ENCODE assay signal across 22 cellular contexts in genomic region chr6:32084780-32085179, GRCh38. TPM values are rescaled to one million over a fixed set of nuclear protein-coding genes. Genes with fewer than 3 reads are reported as not detected.
"Had no signal": no experiment of that assay in that cellular context is flagged by ENCODE, and none has a peak within 500 bp of the region (broad histone marks: within the 10 kb centered on the region; RNA-seq: fewer than 3 reads in every experiment).

No MANE protein-coding gene starts in this region.

- H3K36me3 ChIP-seq: colonic mucosa, neutrophil had no signal

- H3K79me2 ChIP-seq: hepatocyte had no signal

- H3K27me3 ChIP-seq: colonic mucosa, hepatocyte, tibial artery, upper lobe of right lung had no signal

- ATAC-seq: lower lobe of right lung; sciatic nerve; stimulated activated memory B cell treated with anti-CD40 and anti-IgM and Interleukin-4, amounts not matched to agents 10 μg/mL and 1 μg/mL and 100 μg/mL, for 72 hours; upper lobe of right lung had no signal

- H3K4me3 ChIP-seq: colonic mucosa, esophagus squamous epithelium, hepatocyte, left ventricle myocardium inferior, lower lobe of right lung, spleen, tibial artery, upper lobe of right lung had no signal

- H3K9me3 ChIP-seq: colonic mucosa, esophagus squamous epithelium, left ventricle myocardium inferior, lower lobe of right lung, neutrophil, spleen, tibial artery, upper lobe of right lung had no signal

- H3K4me2 ChIP-seq: hepatocyte had no signal

- DNase-seq: colonic mucosa; dermis blood vessel endothelial cell; esophagus squamous epithelium; foreskin fibroblast; left ventricle myocardium inferior; lower lobe of right lung; naive B cell; nephron progenitor cell; stimulated activated CD4-positive, alpha-beta T cell treated with anti-CD3 and anti-CD28 coated beads, Interleukin-15, amount 100 ng/mL, for 24 hours; stimulated activated CD4-positive, alpha-beta T cell treated with anti-CD3 and anti-CD28 coated beads, Interleukin-1b, Interleukin-23, amount 100 ng/mL, for 48 hours; stimulated activated CD4-positive, alpha-beta T cell treated with anti-CD3 and anti-CD28 coated beads, Interleukin-4, amount 100 ng/mL, for 24 hours; tibial artery; upper lobe of right lung had no signal

- FAIRE-seq: islet of Langerhans had no signal

- H3K27ac ChIP-seq: colonic mucosa, hepatocyte, lower lobe of right lung, neutrophil, upper lobe of right lung had no signal

- H2AFZ ChIP-seq: hepatocyte had no signal

RNA-seq across cellular contexts. Expression of gene CYP21A2, which starts 46.6 kb away (rescaled TPM):
- total RNA-seq: epithelial cell of proximal tubule, pulmonary artery endothelial cell, skeletal muscle tissue had no signal
